ENCODE assay signal across 19 cellular contexts in the genomic region with DNA sequence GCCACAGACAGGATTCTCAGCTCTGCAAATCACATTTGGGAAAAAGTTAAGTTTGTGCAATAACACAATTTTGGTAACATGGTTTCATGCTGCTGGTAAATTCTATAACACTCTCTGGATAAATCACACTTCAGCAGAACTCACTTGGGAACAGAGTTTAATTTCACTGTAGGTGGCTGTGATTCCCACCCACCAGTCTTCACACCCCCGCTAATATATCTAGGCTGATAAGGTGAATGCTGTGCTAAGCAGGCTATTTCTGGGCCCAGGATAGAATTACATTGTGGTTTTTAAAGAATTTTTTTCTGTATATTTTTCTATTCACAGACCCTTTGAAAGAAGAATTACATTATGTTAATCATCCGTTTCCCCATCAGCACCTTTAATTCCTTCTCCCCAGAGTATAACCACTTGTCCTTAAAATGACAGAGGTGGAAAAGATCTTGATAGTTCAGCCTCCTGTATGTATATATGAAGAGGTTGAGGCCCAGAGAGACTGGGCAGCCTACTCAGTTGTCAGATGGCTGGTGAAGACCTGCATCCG. TPM values are rescaled to one million over a fixed set of nuclear protein-coding genes. Genes with fewer than 3 reads are reported as not detected.
DNase-seq lines count a peak whose midpoint lies in the region; ATAC-seq, FAIRE-seq and TF ChIP-seq lines count a peak whose summit lies in the region.
"Had no signal": no experiment of that assay in that cellular context is flagged by ENCODE, and none has a peak within 500 bp of the region (broad histone marks: within the 10 kb centered on the region; RNA-seq: fewer than 3 reads in every experiment).

No MANE protein-coding gene starts in this region.

- CTCF ChIA-PET in CD4-positive, alpha-beta T cell (lab: Charles Lee), result no interaction called here
- CTCF ChIA-PET in activated CD8-positive, alpha-beta T cell treated with anti-CD3 and anti-CD28 coated beads for 36 hours (lab: Charles Lee), result no interaction called here
- CTCF ChIA-PET in HepG2 (lab: Yijun Ruan, JAX; ENCODE audit: low intra/inter-chr PET ratio, low total read pairs), result no interaction called here

- H2AFZ ChIP-seq in HepG2 (ENCODE audit: low read length), result no peak overlapping the region

- H3K9me3 ChIP-seq in BLaER1 (peaks cover 12% of the 10 kb centered on the region), HepG2 (ENCODE audit: low read length) (peaks cover 9% of the 10 kb centered on the region; the same call in 1 of the 2 replicates)
- peaks cover 7% of the 10 kb centered on the region for H3K9me3 ChIP-seq in CD4-positive, alpha-beta T cell (ENCODE audit: control insufficient read depth, low read length)
- H3K9me3 ChIP-seq: neutrophil, testis had no signal

- peaks cover 92% of the 10 kb centered on the region for H3K79me2 ChIP-seq in HepG2 (ENCODE audit: insufficient read depth, low read length)

- peak overlapping the region; percentile 50; the same call in 1 of the 2 replicates for H3K9ac ChIP-seq in BLaER1
- no peak overlapping the region for H3K9ac ChIP-seq in HepG2 (ENCODE audit: insufficient read depth, low read depth, low read length)

- no peak for ATAC-seq in CD4-positive, alpha-beta T cell (ENCODE audit: poor library complexity)
- ATAC-seq in activated CD8-positive, alpha-beta T cell treated with anti-CD3 and anti-CD28 coated beads for 36 hours, result no peak
- ATAC-seq in HepG2, result no peak
- no peak for ATAC-seq in HG03378 (IDR thresholded peaks at IDR 0.05; ENCODE audit: unreplicated experiment)
- no peak for ATAC-seq in GM18909 (IDR thresholded peaks at IDR 0.05; ENCODE audit: poor library complexity, unreplicated experiment)

- no TSS peak for BruUV-seq in HepG2 (replicated peaks; lab: Mats Ljungman, UMichigan)

- H3K4me1 Mint-ChIP-seq in CD4-positive, alpha-beta T cell (ENCODE audit: low read depth), result peaks cover 86% of the 10 kb centered on the region
- H3K4me1 Mint-ChIP-seq in activated CD8-positive, alpha-beta T cell treated with anti-CD3 and anti-CD28 coated beads for 36 hours (ENCODE audit: low read depth), result peaks cover 69% of the 10 kb centered on the region
- H3K4me1 Mint-ChIP-seq in endothelial cell (ENCODE audit: unreplicated experiment), result peaks cover 83% of the 10 kb centered on the region

- no peak for DNase-seq in CD4-positive, alpha-beta T cell
- no peak for DNase-seq in activated CD8-positive, alpha-beta T cell treated with anti-CD3 and anti-CD28 coated beads for 36 hours
- DNase-seq in endothelial cell (ENCODE audit: low spot score) (no peak), HepG2 (ENCODE audit: low spot score) (no peak)
- DNase-seq: DMS153, foreskin fibroblast, left cardiac atrium, NCI-H1417, Peyer's patch, retina, testis had no signal

- H3K4me3 ChIP-seq in BLaER1 (no peak overlapping the region), HepG2 (replicated peaks in 1 of 3; ENCODE audit: insufficient read depth in 1 of 3, low read depth in 2 of 3, low read length in 3 of 3) (no peak overlapping the region)
- H3K4me3 ChIP-seq: coronary artery, Peyer's patch, SK-N-MC, testis had no signal

- H3K36me3 Mint-ChIP-seq in CD4-positive, alpha-beta T cell (ENCODE audit: low read depth), result peaks cover 9% of the 10 kb centered on the region
- peaks cover 44% of the 10 kb centered on the region for H3K36me3 Mint-ChIP-seq in activated CD8-positive, alpha-beta T cell treated with anti-CD3 and anti-CD28 coated beads for 36 hours (ENCODE audit: low read depth)
- peaks cover 21% of the 10 kb centered on the region for H3K36me3 Mint-ChIP-seq in endothelial cell (ENCODE audit: low read depth, unreplicated experiment)

- peak overlapping the region; percentile 83 for H3K27ac ChIP-seq in BLaER1
- H3K27ac ChIP-seq in CD4-positive, alpha-beta T cell (ENCODE audit: low read depth, low read length), result no peak overlapping the region
- H3K27ac ChIP-seq in HepG2 (ENCODE audit: extremely low read length, insufficient read depth, low read length), result no peak overlapping the region
- H3K27ac ChIP-seq: coronary artery, Peyer's patch, SK-N-MC, testis had no signal

- peaks cover 9% of the 10 kb centered on the region for H3K36me3 ChIP-seq in BLaER1
- H3K36me3 ChIP-seq in HepG2 (replicated peaks in 1 of 2; ENCODE audit: control insufficient read depth in 1 of 2, insufficient read depth in 2 of 2, low read length in 2 of 2), result peaks cover 0 to 5% of the 10 kb centered on the region in 2 experiments; a peak in 2 of 5 replicates
- H3K36me3 ChIP-seq: neutrophil, Peyer's patch had no signal

- peak overlapping the region; percentile 63 for H3K4me3 Mint-ChIP-seq in CD4-positive, alpha-beta T cell
- no peak overlapping the region for H3K4me3 Mint-ChIP-seq in activated CD8-positive, alpha-beta T cell treated with anti-CD3 and anti-CD28 coated beads for 36 hours
- peak overlapping the region; percentile 18 for H3K4me3 Mint-ChIP-seq in endothelial cell (ENCODE audit: unreplicated experiment)

- intact Hi-C loops in CD4-positive, alpha-beta T cell (cut with DNase I, micrococcal nuclease), result loop anchor here in 1 of 2 experiments (2.0 kb wide), 1 partner anchor 15 kb away; no protein-coding TSS in a partner anchor
- intact Hi-C loops in activated CD8-positive, alpha-beta T cell treated with anti-CD3 and anti-CD28 coated beads for 36 hours (cut with micrococcal nuclease), result no loop called here
- intact Hi-C loops in HepG2 (cut with micrococcal nuclease; ENCODE audit: unreplicated experiment), result no loop called here

- no peak for FAIRE-seq in HepG2 (lab: Jason Lieb, UNC)
- FAIRE-seq: GM12892, TTC549 had no signal

- H3K27me3 Mint-ChIP-seq in CD4-positive, alpha-beta T cell, result no peaks in the 10 kb centered on the region
- no peaks in the 10 kb centered on the region for H3K27me3 Mint-ChIP-seq in activated CD8-positive, alpha-beta T cell treated with anti-CD3 and anti-CD28 coated beads for 36 hours
- H3K27me3 Mint-ChIP-seq in endothelial cell (ENCODE audit: unreplicated experiment), result no peaks in the 10 kb centered on the region

- TF ChIP-seq RAD21 in HepG2 (CRISPR knock-in tag; IDR thresholded peaks at IDR 0.05), result no peak

- H3K4me1 ChIP-seq in BLaER1, result peaks cover 85% of the 10 kb centered on the region
- peaks cover 50% of the 10 kb centered on the region for H3K4me1 ChIP-seq in HepG2 (ENCODE audit: insufficient read depth, low read length)

- H4K20me1 ChIP-seq in BLaER1 (no peaks in the 10 kb centered on the region; the same call in 1 of the 2 replicates), HepG2 (ENCODE audit: insufficient read depth, low read length) (peaks cover 32% of the 10 kb centered on the region)

- in situ Hi-C loops in HepG2 (cut with HindIII; ENCODE audit: extremely low pct_ligation_motif_present, low pct_unique_long_range_greater_than_20kb), result no loop called here

- 95% methylated on average over 3 of the region's 3 CpGs for WGBS in HepG2 (ENCODE audit: low lambda C conversion rate)

- no peak for TF ChIP-seq CTCF in CD4-positive, alpha-beta T cell (IDR thresholded peaks at IDR 0.05)
- no peak for TF ChIP-seq CTCF in activated CD8-positive, alpha-beta T cell treated with anti-CD3 and anti-CD28 coated beads for 36 hours (IDR thresholded peaks at IDR 0.05)
- no peak for TF ChIP-seq CTCF in endothelial cell (IDR thresholded peaks at IDR 0.05; ENCODE audit: unreplicated experiment)
- TF ChIP-seq CTCF in HepG2 (CRISPR knock-in tag; IDR thresholded peaks at IDR 0.05), result no peak

- POLR2A ChIA-PET in CD4-positive, alpha-beta T cell (lab: Charles Lee), result no interaction called here
- POLR2A ChIA-PET in activated CD8-positive, alpha-beta T cell treated with anti-CD3 and anti-CD28 coated beads for 36 hours (lab: Charles Lee), result no interaction called here
- POLR2A ChIA-PET in HepG2 (lab: Yijun Ruan, JAX), result no interaction called here

- H3K9me3 Mint-ChIP-seq in CD4-positive, alpha-beta T cell, result peaks cover 3% of the 10 kb centered on the region
- peaks cover 12% of the 10 kb centered on the region for H3K9me3 Mint-ChIP-seq in activated CD8-positive, alpha-beta T cell treated with anti-CD3 and anti-CD28 coated beads for 36 hours
- no peaks in the 10 kb centered on the region for H3K9me3 Mint-ChIP-seq in endothelial cell (ENCODE audit: unreplicated experiment)

- TF ChIP-seq EP300 in HepG2 (IDR thresholded peaks at IDR 0.05; ENCODE audit: low read depth in 2 of 2, low read length in 2 of 2) (no peak), HepG2 (CRISPR knock-in tag; IDR thresholded peaks at IDR 0.05; ENCODE audit: borderline replicate concordance) (no peak)

- no peaks in the 10 kb centered on the region for H3K27me3 ChIP-seq in BLaER1
- H3K27me3 ChIP-seq in CD4-positive, alpha-beta T cell (ENCODE audit: control insufficient read depth, insufficient read depth, low read length), result no peaks in the 10 kb centered on the region
- no peaks in the 10 kb centered on the region for H3K27me3 ChIP-seq in HepG2 (ENCODE audit: control insufficient read depth in 1 of 2, insufficient read depth in 2 of 2, low read length in 2 of 2)
- H3K27me3 ChIP-seq: neutrophil, Peyer's patch, testis had no signal

- peak overlapping the region; percentile 35 for H3K27ac Mint-ChIP-seq in CD4-positive, alpha-beta T cell
- H3K27ac Mint-ChIP-seq in activated CD8-positive, alpha-beta T cell treated with anti-CD3 and anti-CD28 coated beads for 36 hours, result peak overlapping the region; percentile 55
- H3K27ac Mint-ChIP-seq in endothelial cell (ENCODE audit: unreplicated experiment), result peak overlapping the region; percentile 94

- TF ChIP-seq POLR2A in HepG2 (IDR thresholded peaks at IDR 0.05; ENCODE audit: insufficient read depth in 1 of 2, low read depth in 2 of 2, low read length in 2 of 2), result no peak

- H3K4me2 ChIP-seq in BLaER1 (peak overlapping the region; percentile 87), HepG2 (ENCODE audit: low read depth, low read length) (no peak overlapping the region)

RNA-seq across cellular contexts. Expression of a gene that starts 22.9 kb away (rescaled TPM):
- 10 to 100 TPM; 33.8 to 34.7 TPM for total RNA-seq in CD4-positive, alpha-beta T cell
- 100 to 1,000 TPM; 117 to 118 TPM for total RNA-seq in activated CD8-positive, alpha-beta T cell treated with anti-CD3 and anti-CD28 coated beads for 36 hours
- total RNA-seq in endothelial cell (ENCODE audit: unreplicated experiment) (139 TPM), HepG2 (2016; rRNA removed; fragmentation: Illumina TruSeq; extraction: Trizol) (24.1 and 29.5 TPM in 2 replicates)
- 6.0 and 7.6 TPM in 2 replicates for total RNA-seq in HepG2 (2016; cell fraction: cytosol; rRNA removed; fragmentation: Illumina TruSeq; extraction: Trizol; ENCODE audit: low read depth)
- 24.7 TPM in 2 replicates for total RNA-seq in HepG2 (2016; cell fraction: insoluble cytoplasmic fraction; rRNA removed; fragmentation: Illumina TruSeq; extraction: Trizol)
- 10.8 and 12.5 TPM in 2 replicates for total RNA-seq in HepG2 (2016; cell fraction: membrane; rRNA removed; fragmentation: Illumina TruSeq; extraction: Trizol)
- 17.5 and 19.9 TPM in 2 replicates for total RNA-seq in HepG2 (2016; cell fraction: nucleus; rRNA removed; fragmentation: Illumina TruSeq; extraction: Trizol)
- polyA plus RNA-seq in HepG2 (2011; rRNA removed), result 38.7 and 49.2 TPM in 2 replicates
- 26.4 and 36.9 TPM in 2 replicates for polyA plus RNA-seq in HepG2 (2011; cell fraction: cytosol; rRNA removed)
- 10.8 and 11.7 TPM in 2 replicates for polyA plus RNA-seq in HepG2 (2011; cell fraction: nucleus; rRNA removed)
- 51.8 and 52.1 TPM in 2 replicates for polyA plus RNA-seq in HepG2 (2012)
- polyA plus RNA-seq in HepG2 (2016; cell fraction: cytosol; fragmentation: Illumina TruSeq; extraction: Trizol; ENCODE audit: low read depth), result 2.0 and 2.9 TPM in 2 replicates
- 38.8 and 38.9 TPM in 2 replicates for polyA plus RNA-seq in HepG2 (2016; cell fraction: insoluble cytoplasmic fraction; fragmentation: Illumina TruSeq; extraction: Trizol; ENCODE audit: low read depth)
- polyA plus RNA-seq in HepG2 (2016; cell fraction: membrane; fragmentation: Illumina TruSeq; extraction: Trizol; ENCODE audit: low read depth), result 7.0 and 8.7 TPM in 2 replicates
- polyA plus RNA-seq in HepG2 (2016; cell fraction: nucleus; fragmentation: Illumina TruSeq; extraction: Trizol; ENCODE audit: insufficient read depth, low read depth), result 34.4 and 35.4 TPM in 2 replicates
- polyA minus RNA-seq in HepG2 (2011; rRNA and poly(A)+ RNA removed; ENCODE audit: low replicate concordance), result 29.5 and 34.7 TPM in 2 replicates
- polyA minus RNA-seq in HepG2 (2011; cell fraction: cytosol; rRNA and poly(A)+ RNA removed), result 14.6 and 16.6 TPM in 2 replicates
- polyA minus RNA-seq in HepG2 (2011; cell fraction: nucleus; rRNA and poly(A)+ RNA removed), result 11.5 and 12.9 TPM in 2 replicates

RNA-seq across cellular contexts. Expression of a gene that starts 53.2 kb away (rescaled TPM):
- 1 to 10 TPM; 3.7 to 3.9 TPM for total RNA-seq in CD4-positive, alpha-beta T cell
- 10 to 100 TPM; 49.8 to 50.1 TPM for total RNA-seq in activated CD8-positive, alpha-beta T cell treated with anti-CD3 and anti-CD28 coated beads for 36 hours
- 17.7 TPM for total RNA-seq in endothelial cell (ENCODE audit: unreplicated experiment)
- 28.6 and 37.9 TPM in 2 replicates for total RNA-seq in HepG2 (2016; rRNA removed; fragmentation: Illumina TruSeq; extraction: Trizol)
- total RNA-seq in HepG2 (2016; cell fraction: cytosol; rRNA removed; fragmentation: Illumina TruSeq; extraction: Trizol; ENCODE audit: low read depth), result 5.3 and 5.4 TPM in 2 replicates
- 26.8 and 38.3 TPM in 2 replicates for total RNA-seq in HepG2 (2016; cell fraction: insoluble cytoplasmic fraction; rRNA removed; fragmentation: Illumina TruSeq; extraction: Trizol)
- total RNA-seq in HepG2 (2016; cell fraction: membrane; rRNA removed; fragmentation: Illumina TruSeq; extraction: Trizol), result 5.5 and 7.9 TPM in 2 replicates
- 10.5 and 12.5 TPM in 2 replicates for total RNA-seq in HepG2 (2016; cell fraction: nucleus; rRNA removed; fragmentation: Illumina TruSeq; extraction: Trizol)
- polyA plus RNA-seq in HepG2 (2011; rRNA removed), result 2.3 and 2.7 TPM in 2 replicates
- polyA plus RNA-seq in HepG2 (2011; cell fraction: cytosol; rRNA removed), result 1.4 and 2.1 TPM in 2 replicates
- polyA plus RNA-seq in HepG2 (2011; cell fraction: nucleus; rRNA removed), result 1.2 and 1.3 TPM in 2 replicates
- polyA plus RNA-seq in HepG2 (2012), result 5.3 and 9.6 TPM in 2 replicates
- 2.3 and 3.4 TPM in 2 replicates for polyA plus RNA-seq in HepG2 (2016; cell fraction: cytosol; fragmentation: Illumina TruSeq; extraction: Trizol; ENCODE audit: low read depth)
- 34.8 and 37.9 TPM in 2 replicates for polyA plus RNA-seq in HepG2 (2016; cell fraction: insoluble cytoplasmic fraction; fragmentation: Illumina TruSeq; extraction: Trizol; ENCODE audit: low read depth)
- polyA plus RNA-seq in HepG2 (2016; cell fraction: membrane; fragmentation: Illumina TruSeq; extraction: Trizol; ENCODE audit: low read depth), result 3.6 and 4.5 TPM in 2 replicates
- polyA plus RNA-seq in HepG2 (2016; cell fraction: nucleus; fragmentation: Illumina TruSeq; extraction: Trizol; ENCODE audit: insufficient read depth, low read depth), result 12.9 and 15.4 TPM in 2 replicates
- 0.54 and 5.3 TPM in 2 replicates for polyA minus RNA-seq in HepG2 (2011; rRNA and poly(A)+ RNA removed; ENCODE audit: low replicate concordance)
- polyA minus RNA-seq in HepG2 (2011; cell fraction: cytosol; rRNA and poly(A)+ RNA removed), result 2.4 and 2.8 TPM in 2 replicates
- 4.2 and 7.0 TPM in 2 replicates for polyA minus RNA-seq in HepG2 (2011; cell fraction: nucleus; rRNA and poly(A)+ RNA removed)

Comparison
In these comparisons a context has a peak if more than half of its experiments do, and no peak if none do; other contexts are left out.
1. H3K27ac Mint-ChIP-seq: peak in every context shown above with its lines; median percentile 94 in endothelial cell; 55 in activated CD8-positive, alpha-beta T cell treated with anti-CD3 and anti-CD28 coated beads for 36 hours; 35 in CD4-positive, alpha-beta T cell.